1 cellular context compared by ENCODE assay signal in the genomic region with DNA sequence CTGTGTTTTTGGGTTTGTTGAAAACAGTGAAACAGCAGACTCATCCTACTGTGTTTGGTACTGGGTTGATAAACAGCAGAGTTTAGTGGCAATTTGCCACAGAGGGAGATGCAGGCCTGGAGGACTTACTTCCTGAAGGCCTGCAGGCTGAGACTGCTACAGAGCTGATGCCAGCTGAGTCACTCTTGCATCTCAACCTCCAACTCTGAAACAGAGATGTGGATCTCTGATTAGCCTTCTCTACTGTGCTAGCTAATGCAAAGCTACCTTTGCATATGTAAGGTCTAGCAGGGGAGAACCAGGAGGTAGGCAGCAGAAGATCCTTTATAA.
TF ChIP-seq lines count a peak whose summit lies in the region.

No MANE protein-coding gene starts in this region.

TF ChIP-seq in HCT116, 20 proteins besides CTCF, POLR2A, EP300 and RAD21 (continued from another document):
- TF ChIP-seq, protein P1, sequence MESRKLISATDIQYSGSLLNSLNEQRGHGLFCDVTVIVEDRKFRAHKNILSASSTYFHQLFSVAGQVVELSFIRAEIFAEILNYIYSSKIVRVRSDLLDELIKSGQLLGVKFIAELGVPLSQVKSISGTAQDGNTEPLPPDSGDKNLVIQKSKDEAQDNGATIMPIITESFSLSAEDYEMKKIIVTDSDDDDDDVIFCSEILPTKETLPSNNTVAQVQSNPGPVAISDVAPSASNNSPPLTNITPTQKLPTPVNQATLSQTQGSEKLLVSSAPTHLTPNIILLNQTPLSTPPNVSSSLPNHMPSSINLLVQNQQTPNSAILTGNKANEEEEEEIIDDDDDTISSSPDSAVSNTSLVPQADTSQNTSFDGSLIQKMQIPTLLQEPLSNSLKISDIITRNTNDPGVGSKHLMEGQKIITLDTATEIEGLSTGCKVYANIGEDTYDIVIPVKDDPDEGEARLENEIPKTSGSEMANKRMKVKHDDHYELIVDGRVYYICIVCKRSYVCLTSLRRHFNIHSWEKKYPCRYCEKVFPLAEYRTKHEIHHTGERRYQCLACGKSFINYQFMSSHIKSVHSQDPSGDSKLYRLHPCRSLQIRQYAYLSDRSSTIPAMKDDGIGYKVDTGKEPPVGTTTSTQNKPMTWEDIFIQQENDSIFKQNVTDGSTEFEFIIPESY (IDR thresholded peaks at IDR 0.05; ENCODE audit: extremely low read depth, insufficient replicate concordance, low read length) = no peak
- TF ChIP-seq ELF1 (IDR thresholded peaks at IDR 0.05; ENCODE audit: borderline replicate concordance, low read depth) (0 out of 2 replicates have a peak, but pooled peaks have one; percentile 18), JUND (IDR thresholded peaks at IDR 0.05) (peak; percentile 40)
